ENCODE assay signal across 9 cellular contexts in genomic region chr15:96354731-96355560, GRCh38. TPM values are rescaled to one million over a fixed set of nuclear protein-coding genes. Genes with fewer than 3 reads are reported as not detected.
DNase-seq lines count a peak whose midpoint lies in the region; ATAC-seq and TF ChIP-seq lines count a peak whose summit lies in the region.
"Had no signal": no experiment of that assay in that cellular context is flagged by ENCODE, and none has a peak within 500 bp of the region (broad histone marks: within the 10 kb centered on the region; RNA-seq: fewer than 3 reads in every experiment).

No MANE protein-coding gene starts in this region.

- peaks cover 6% of the 10 kb centered on the region for H3K36me3 Mint-ChIP-seq in activated T-helper 17 cell treated with anti-CD3 and anti-CD28 coated beads, Interleukin-2, amount 50 U/mL, for 72 hours (ENCODE audit: low read depth)

- peak overlapping the region; percentile 68 for H3K27ac ChIP-seq in 22Rv1
- peak overlapping the region in 1 of 2 donors; percentile 90 for H3K27ac ChIP-seq in lung (ENCODE audit: low read depth in 1 of 2, low read length in 1 of 2)

- H3K36me3 ChIP-seq in lung (ENCODE audit: control insufficient read depth in 2 of 2, insufficient read depth in 2 of 2, low read length in 2 of 2), result peaks cover 0 to 4% of the 10 kb centered on the region in 2 donors

- H3K4me1 Mint-ChIP-seq in activated T-helper 17 cell treated with anti-CD3 and anti-CD28 coated beads, Interleukin-2, amount 50 U/mL, for 72 hours, result peaks cover 9% of the 10 kb centered on the region

- H3K27me3 ChIP-seq in lung (ENCODE audit: control insufficient read depth, insufficient read depth), result no peaks in the 10 kb centered on the region

- H3K9me3 Mint-ChIP-seq in activated T-helper 17 cell treated with anti-CD3 and anti-CD28 coated beads, Interleukin-2, amount 50 U/mL, for 72 hours, result no peaks in the 10 kb centered on the region

- H3K9me3 ChIP-seq in lung (ENCODE audit: control insufficient read depth in 2 of 2, insufficient read depth in 1 of 2, low read length in 1 of 2), result no peaks in the 10 kb centered on the region

- peaks cover 0 to 16% of the 10 kb centered on the region in 2 donors for H3K4me1 ChIP-seq in lung (ENCODE audit: control insufficient read depth in 2 of 2, insufficient read depth in 2 of 2, low read length in 2 of 2)

- DNase-seq in LoVo (ENCODE audit: low spot score) (peak; percentile 64), choroid plexus epithelial cell (ENCODE audit: low read depth) (peak; percentile 95), lung (ENCODE audit: low spot score) (no peak), COLO668 (lab: John Stamatoyannopoulos, UW; ENCODE audit: unreplicated experiment) (no peak), NCI-H2107 treated with DMSO at 0.1 percent for 48 hours (lab: John Stamatoyannopoulos, UW; ENCODE audit: unreplicated experiment) (no peak)
- DNase-seq in stimulated activated naive CD8-positive, alpha-beta T cell treated with anti-CD3 and anti-CD28 coated beads, Interleukin-15, Interleukin-2, amounts not matched to agents 100 U/mL and 50 U/mL, for 24 hours, result no peak
- DNase-seq: Karpas-422 had no signal

- no peak for ATAC-seq in lung (ENCODE audit: insufficient read depth, low FRiP score)
- no peak for ATAC-seq in activated T-helper 17 cell treated with anti-CD3 and anti-CD28 coated beads, Interleukin-2, amount 50 U/mL, for 72 hours (replicated peaks)
- ATAC-seq in stimulated activated naive CD8-positive, alpha-beta T cell treated with anti-CD3 and anti-CD28 coated beads, Interleukin-15, Interleukin-2, amounts not matched to agents 100 U/mL and 50 U/mL, for 24 hours, result no peak

- H3K27ac Mint-ChIP-seq in activated T-helper 17 cell treated with anti-CD3 and anti-CD28 coated beads, Interleukin-2, amount 50 U/mL, for 72 hours, result no peak overlapping the region

- peak; percentile 47 for TF ChIP-seq CTCF in 22Rv1 (IDR thresholded peaks at IDR 0.05)
- TF ChIP-seq CTCF in choroid plexus epithelial cell (conservative IDR thresholded peaks at IDR 0.05; ENCODE audit: low read depth, low read length), result peak; percentile 60
- no peak for TF ChIP-seq CTCF in lung (IDR thresholded peaks at IDR 0.05; ENCODE audit: control extremely low read depth, extremely low read depth)

- peak overlapping the region; percentile 69 for H3K4me3 ChIP-seq in choroid plexus epithelial cell (ENCODE audit: low read depth, low read length)
- H3K4me3 ChIP-seq in lung, result peak overlapping the region; percentile 44

- H3K27me3 Mint-ChIP-seq in activated T-helper 17 cell treated with anti-CD3 and anti-CD28 coated beads, Interleukin-2, amount 50 U/mL, for 72 hours, result peaks cover 46% of the 10 kb centered on the region

- no peak overlapping the region for H3K4me3 Mint-ChIP-seq in activated T-helper 17 cell treated with anti-CD3 and anti-CD28 coated beads, Interleukin-2, amount 50 U/mL, for 72 hours

- WGBS in lung, 2 donors, result 14 to 25% methylated on average over 15 of the region's 15 CpGs

RNA-seq across cellular contexts. Expression of gene NR2F2, which starts 24.4 kb away (rescaled TPM):
- total RNA-seq in lung, result 10 to 100 TPM; 41.9 to 73.5 TPM
- 10 to 100 TPM; 15.0 to 28.9 TPM for polyA plus RNA-seq in lung
- not detected for total RNA-seq in activated T-helper 17 cell treated with anti-CD3 and anti-CD28 coated beads, Interleukin-2, amount 50 U/mL, for 72 hours

Comparison
In these comparisons a context has a peak if more than half of its experiments do, and no peak if none do; other contexts are left out.
1. DNase-seq: peak in LoVo (single experiment) and choroid plexus epithelial cell (single experiment); none in lung (single experiment), COLO668 (single experiment), stimulated activated naive CD8-positive, alpha-beta T cell treated with anti-CD3 and anti-CD28 coated beads, Interleukin-15, Interleukin-2, amounts not matched to agents 100 U/mL and 50 U/mL, for 24 hours (single experiment) and NCI-H2107 treated with DMSO at 0.1 percent for 48 hours (single experiment).
2. RNA of gene NR2F2, which starts 24.4 kb away (total RNA-seq): 41.9 to 73.5 TPM in lung; not detected in activated T-helper 17 cell treated with anti-CD3 and anti-CD28 coated beads, Interleukin-2, amount 50 U/mL, for 72 hours; every median in the first group is over 10 times any median in the second.